8 cellular contexts compared by ENCODE assay signal in the genomic region with DNA sequence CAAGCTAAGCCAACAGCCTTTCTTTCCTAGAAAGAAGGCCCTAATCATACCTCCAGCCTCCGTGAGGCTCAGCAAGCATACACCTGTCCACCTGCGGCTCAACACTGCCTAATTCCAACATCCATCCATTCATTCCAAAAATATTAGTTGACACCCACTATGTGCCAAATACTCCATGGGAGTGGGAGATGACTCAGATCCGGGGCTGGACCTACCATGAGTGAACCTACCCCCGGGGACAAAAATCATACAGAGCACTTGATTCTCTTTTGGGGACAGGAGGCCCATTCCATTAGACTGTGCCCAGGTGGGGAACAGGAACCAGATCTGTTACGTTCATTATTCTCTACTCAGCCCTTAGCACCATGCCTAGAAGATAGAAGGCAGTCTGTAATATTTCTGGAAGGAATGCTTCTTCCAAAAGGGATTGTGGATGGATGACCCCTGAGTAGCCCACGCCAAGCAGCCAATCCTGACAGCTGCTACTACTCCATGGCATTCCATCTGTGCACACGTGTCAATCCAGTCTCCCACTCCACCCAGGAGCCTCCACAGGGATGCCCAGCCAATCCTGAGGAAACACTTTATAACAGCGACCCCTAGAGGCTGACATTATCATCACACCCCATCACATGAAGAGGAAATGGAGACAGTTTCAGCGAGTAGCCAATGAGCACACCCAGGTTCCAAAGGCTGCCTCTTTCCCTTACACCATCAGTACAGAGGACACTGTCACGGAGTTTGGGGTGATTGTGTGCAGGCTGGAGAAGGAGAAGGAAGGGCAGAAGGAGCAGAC.
A peak's percentile ranks its signal among the peaks of the same experiment; 100 is the strongest.
DNase-seq lines count a peak whose midpoint lies in the region; ATAC-seq and TF ChIP-seq lines count a peak whose summit lies in the region.

No MANE protein-coding gene starts in this region.

- no peak for ATAC-seq in naive thymus-derived CD8-positive, alpha-beta T cell
- no peak for ATAC-seq in HG02610 (IDR thresholded peaks at IDR 0.05; ENCODE audit: unreplicated experiment)

- H3K9ac ChIP-seq in H9 (ENCODE audit: extremely low read depth, insufficient read length, low read length) (no peak overlapping the region), OCI-LY3 (ENCODE audit: low read length) (no peak overlapping the region)

- H4K20me1 ChIP-seq in H9 (ENCODE audit: control insufficient read depth, insufficient read depth, insufficient read length) (no peaks in the 10 kb centered on the region), OCI-LY3 (ENCODE audit: insufficient read depth, low read length) (no peaks in the 10 kb centered on the region)

- H3K79me2 ChIP-seq in H9 (ENCODE audit: insufficient read depth, low read length) (no peaks in the 10 kb centered on the region), OCI-LY3 (ENCODE audit: low read length) (no peaks in the 10 kb centered on the region)

- no peak overlapping the region for H3K4me2 ChIP-seq in H9 (ENCODE audit: insufficient read depth, insufficient read length, low read length)
- no peak overlapping the region for H3K4me2 ChIP-seq in OCI-LY3 (ENCODE audit: low read length)

- H3K9me3 Mint-ChIP-seq in H9, result no peaks in the 10 kb centered on the region; a peak in 1 of 5 replicates
- no peaks in the 10 kb centered on the region for H3K9me3 Mint-ChIP-seq in activated T-helper 1 cell treated with anti-CD3 and anti-CD28 coated beads, Interleukin-12 subunit alpha, Interleukin-12 subunit beta, Interleukin-2, Interleukin-4 antibody, amounts not matched to agents 30 ng/mL and 10 ng/mL and 1 ng/mL, durations not matched to agents 14 hours and 24 hours and 36 hours
- no peaks in the 10 kb centered on the region for H3K9me3 Mint-ChIP-seq in naive thymus-derived CD8-positive, alpha-beta T cell

- intact Hi-C loops in activated T-helper 1 cell treated with anti-CD3 and anti-CD28 coated beads, Interleukin-12 subunit alpha, Interleukin-12 subunit beta, Interleukin-2, Interleukin-4 antibody, amounts not matched to agents 30 ng/mL and 10 ng/mL and 1 ng/mL, durations not matched to agents 14 hours and 24 hours and 36 hours (cut with micrococcal nuclease), result no loop called here

- peak; percentile 86 for DNase-seq in DMS 273 (lab: John Stamatoyannopoulos, UW; ENCODE audit: unreplicated experiment)
- peak; percentile 78 for DNase-seq in H9
- no peak for DNase-seq in fibroblast of pulmonary artery (ENCODE audit: low read depth)
- DNase-seq in amniotic stem cell (lab: John Stamatoyannopoulos, UW), result no peak
- DNase-seq in activated T-helper 1 cell treated with anti-CD3 and anti-CD28 coated beads, Interleukin-12 subunit alpha, Interleukin-12 subunit beta, Interleukin-2, Interleukin-4 antibody, amounts not matched to agents 30 ng/mL and 10 ng/mL and 1 ng/mL, durations not matched to agents 14 hours and 24 hours and 36 hours (ENCODE audit: low spot score), result no peak
- DNase-seq in naive thymus-derived CD8-positive, alpha-beta T cell, result no peak

- H3K4me1 Mint-ChIP-seq in H9, result peaks cover 22 to 26% of the 10 kb centered on the region in 2 experiments
- no peaks in the 10 kb centered on the region for H3K4me1 Mint-ChIP-seq in activated T-helper 1 cell treated with anti-CD3 and anti-CD28 coated beads, Interleukin-12 subunit alpha, Interleukin-12 subunit beta, Interleukin-2, Interleukin-4 antibody, amounts not matched to agents 30 ng/mL and 10 ng/mL and 1 ng/mL, durations not matched to agents 14 hours and 24 hours and 36 hours (ENCODE audit: low read depth)
- H3K4me1 Mint-ChIP-seq in naive thymus-derived CD8-positive, alpha-beta T cell, result peaks cover 0 to 2% (median 0%) of the 10 kb centered on the region in 4 donors

- peak overlapping the region in 1 of 3 experiments; percentile 2; a peak in 1 of 7 replicates for H3K27ac Mint-ChIP-seq in H9
- H3K27ac Mint-ChIP-seq in activated T-helper 1 cell treated with anti-CD3 and anti-CD28 coated beads, Interleukin-12 subunit alpha, Interleukin-12 subunit beta, Interleukin-2, Interleukin-4 antibody, amounts not matched to agents 30 ng/mL and 10 ng/mL and 1 ng/mL, durations not matched to agents 14 hours and 24 hours and 36 hours, result no peak overlapping the region
- H3K27ac Mint-ChIP-seq in naive thymus-derived CD8-positive, alpha-beta T cell, result no peak overlapping the region

- H2BK120ac ChIP-seq in H9 (ENCODE audit: low read depth, low read length, poor library complexity, severe bottlenecking), result no peak overlapping the region

- no peak overlapping the region for H4K8ac ChIP-seq in H9 (replicated peaks; ENCODE audit: insufficient read length, low read depth, low read length)

- no peak overlapping the region for H3T11ph ChIP-seq in H9 (ENCODE audit: low read length)

- no peak overlapping the region for H3K23ac ChIP-seq in H9 (ENCODE audit: insufficient read length, low read depth, low read length)

- H3K14ac ChIP-seq in H9 (ENCODE audit: insufficient read depth, low read length), result no peak overlapping the region

- H3K27me3 ChIP-seq in H9 (ENCODE audit: insufficient read depth, low read length) (no peaks in the 10 kb centered on the region), OCI-LY3 (ENCODE audit: low read depth, low read length) (no peaks in the 10 kb centered on the region)

- H3K36me3 Mint-ChIP-seq in H9 (ENCODE audit: insufficient read depth in 1 of 3, low read depth in 3 of 3), result no peaks in the 10 kb centered on the region
- H3K36me3 Mint-ChIP-seq in activated T-helper 1 cell treated with anti-CD3 and anti-CD28 coated beads, Interleukin-12 subunit alpha, Interleukin-12 subunit beta, Interleukin-2, Interleukin-4 antibody, amounts not matched to agents 30 ng/mL and 10 ng/mL and 1 ng/mL, durations not matched to agents 14 hours and 24 hours and 36 hours (ENCODE audit: low read depth), result no peaks in the 10 kb centered on the region
- H3K36me3 Mint-ChIP-seq in naive thymus-derived CD8-positive, alpha-beta T cell, result no peaks in the 10 kb centered on the region

- no peaks in the 10 kb centered on the region for H3K36me3 ChIP-seq in OCI-LY3 (replicated peaks; ENCODE audit: low read depth, low read length)

- H3K4ac ChIP-seq in H9 (ENCODE audit: low read depth, low read length), result no peak overlapping the region

- no peaks in the 10 kb centered on the region for H3K23me2 ChIP-seq in H9 (ENCODE audit: insufficient read length, low read depth, low read length, poor library complexity, severe bottlenecking)

- no peak overlapping the region for H2BK12ac ChIP-seq in H9 (ENCODE audit: insufficient read length, low read depth, low read length)

- no peaks in the 10 kb centered on the region for H3K9me3 ChIP-seq in H9 (ENCODE audit: control insufficient read depth, low read depth, low read length)
- H3K9me3 ChIP-seq in OCI-LY3 (ENCODE audit: insufficient read depth, low read length), result no peaks in the 10 kb centered on the region

- no peak overlapping the region for H2BK5ac ChIP-seq in H9 (ENCODE audit: insufficient read length, low read length)

- H3K4me3 ChIP-seq in OCI-LY3 (ENCODE audit: low read length) (no peak overlapping the region), fibroblast of pulmonary artery (replicated peaks; ENCODE audit: low read depth, low read length) (no peak overlapping the region)

- POLR2A ChIA-PET in naive thymus-derived CD8-positive, alpha-beta T cell (lab: Charles Lee), result no interaction called here

- no peak overlapping the region for H4K91ac ChIP-seq in H9 (ENCODE audit: insufficient read length, low read depth, low read length)

- no peak overlapping the region for H3K27ac ChIP-seq in H9 (ENCODE audit: insufficient read length, low read depth, low read length)
- no peak overlapping the region for H3K27ac ChIP-seq in OCI-LY3 (ENCODE audit: low read length)

- H4K5ac ChIP-seq in H9 (ENCODE audit: insufficient read length, low read depth, low read length), result no peak overlapping the region

- no peak overlapping the region for H2BK15ac ChIP-seq in H9 (ENCODE audit: low read depth, low read length)

- H2AK5ac ChIP-seq in H9 (ENCODE audit: insufficient read length, low read length), result no peak overlapping the region

- H2AFZ ChIP-seq in H9 (ENCODE audit: low read length), result no peak overlapping the region
- peak overlapping the region; percentile 77; the same call in 1 of the 2 replicates for H2AFZ ChIP-seq in OCI-LY3 (ENCODE audit: low read depth, low read length)

- H3K4me1 ChIP-seq in H9 (ENCODE audit: insufficient read depth, low read length) (peaks cover 3% of the 10 kb centered on the region; the same call in 1 of the 2 replicates), OCI-LY3 (ENCODE audit: low read length) (no peaks in the 10 kb centered on the region)

- H3K4me3 Mint-ChIP-seq in H9, result no peak overlapping the region
- no peak overlapping the region for H3K4me3 Mint-ChIP-seq in activated T-helper 1 cell treated with anti-CD3 and anti-CD28 coated beads, Interleukin-12 subunit alpha, Interleukin-12 subunit beta, Interleukin-2, Interleukin-4 antibody, amounts not matched to agents 30 ng/mL and 10 ng/mL and 1 ng/mL, durations not matched to agents 14 hours and 24 hours and 36 hours
- H3K4me3 Mint-ChIP-seq in naive thymus-derived CD8-positive, alpha-beta T cell, result no peak overlapping the region

- H3K56ac ChIP-seq in H9 (ENCODE audit: insufficient read length, low read depth, low read length), result no peak overlapping the region

- WGBS in H9 (ENCODE audit: extremely low coverage, insufficient read length, low lambda C conversion rate), result no CpG with 5 or more reads among the region's 10 CpGs

- H2BK20ac ChIP-seq in H9 (ENCODE audit: low read depth, low read length, poor library complexity, severe bottlenecking), result no peak overlapping the region

- H3K79me1 ChIP-seq in H9 (ENCODE audit: insufficient read depth, low read depth, low read length, poor library complexity, severe bottlenecking), result no peaks in the 10 kb centered on the region

- TF ChIP-seq CTCF in H9 (conservative IDR thresholded peaks at IDR 0.05) (peak; percentile 90), OCI-LY3 (IDR thresholded peaks at IDR 0.05; ENCODE audit: low read depth, low read length) (peak; percentile 76), fibroblast of pulmonary artery (IDR thresholded peaks at IDR 0.05; ENCODE audit: low read length, missing control alignments) (peak; percentile 43)

- H3K27me3 Mint-ChIP-seq in H9 (ENCODE audit: low read depth), result no peaks in the 10 kb centered on the region
- H3K27me3 Mint-ChIP-seq in activated T-helper 1 cell treated with anti-CD3 and anti-CD28 coated beads, Interleukin-12 subunit alpha, Interleukin-12 subunit beta, Interleukin-2, Interleukin-4 antibody, amounts not matched to agents 30 ng/mL and 10 ng/mL and 1 ng/mL, durations not matched to agents 14 hours and 24 hours and 36 hours (ENCODE audit: insufficient read depth), result peaks cover 11% of the 10 kb centered on the region
- H3K27me3 Mint-ChIP-seq in naive thymus-derived CD8-positive, alpha-beta T cell, result peaks cover 4 to 14% (median 11%) of the 10 kb centered on the region in 5 donors

- H3K18ac ChIP-seq in H9 (ENCODE audit: insufficient read length, low read depth, low read length), result no peak overlapping the region

Comparison
In these comparisons a context has a peak if more than half of its experiments do, and no peak if none do; other contexts are left out.
1. DNase-seq: peak in DMS 273 (single experiment) and H9 (single experiment); none in fibroblast of pulmonary artery (single experiment), amniotic stem cell (single experiment), activated T-helper 1 cell treated with anti-CD3 and anti-CD28 coated beads, Interleukin-12 subunit alpha, Interleukin-12 subunit beta, Interleukin-2, Interleukin-4 antibody, amounts not matched to agents 30 ng/mL and 10 ng/mL and 1 ng/mL, durations not matched to agents 14 hours and 24 hours and 36 hours (single experiment) and naive thymus-derived CD8-positive, alpha-beta T cell (0 of 10).
2. Peak in every context shown above with its lines, with median percentiles within 50 percentile points of each other: CTCF ChIP-seq.